ENCODE assay signal across 19 cellular contexts in genomic region chr17:28001149-28001548, GRCh38. TPM values are rescaled to one million over a fixed set of nuclear protein-coding genes. Genes with fewer than 3 reads are reported as not detected.
DNase-seq lines count a peak whose midpoint lies in the region; ATAC-seq, FAIRE-seq and TF ChIP-seq lines count a peak whose summit lies in the region.
"Had no signal": no experiment of that assay in that cellular context is flagged by ENCODE, and none has a peak within 500 bp of the region (broad histone marks: within the 10 kb centered on the region; RNA-seq: fewer than 3 reads in every experiment).

No MANE protein-coding gene starts in this region.

- H3K79me2 ChIP-seq in K562 (ENCODE audit: control insufficient read depth, insufficient read depth, low read length): no peaks in the 10 kb centered on the region
- H3K79me2 ChIP-seq in neural cell (replicated peaks; ENCODE audit: insufficient read depth, low read length): no peaks in the 10 kb centered on the region

- H3K4me1 ChIP-seq in HEK293 (ENCODE audit: control insufficient read depth, insufficient read depth, low read length): no peaks in the 10 kb centered on the region
- 0 out of 5 replicates have a peak, but pooled peaks cover 0 to 5% of the 10 kb centered on the region in 2 experiments for H3K4me1 ChIP-seq in K562 (replicated peaks in 1 of 2; ENCODE audit: control insufficient read depth in 2 of 2, insufficient read depth in 2 of 2, low read length in 2 of 2)
- H3K4me1 ChIP-seq: SJCRH30 had no signal

- 14% methylated on average over 3 of the region's 3 CpGs for WGBS in K562 (ENCODE audit: insufficient coverage, low coverage, missing lambda C conversion rate)

- BruUV-seq in K562 (replicated peaks; lab: Mats Ljungman, UMichigan): no TSS peak

- DNase-seq in MG63 (peak; percentile 82), K562 (ENCODE audit: extremely low read depth in 1 of 4, low spot score in 3 of 4) (no peak), superior temporal gyrus (ENCODE audit: extremely low spot score) (no peak)
- DNase-seq: CD8-positive, alpha-beta T cell; DMS53; Kasumi-1; NCI-H1105; NCI-H187; NCI-H2107; NCI-H226; NCI-H524 treated with DMSO at 0.1 percent for 48 hours; SJCRH30 had no signal

- TF ChIP-seq CTCF in HEK293 (tag by site-specific recombination; IDR thresholded peaks at IDR 0.05) (no peak), K562 (IDR thresholded peaks at IDR 0.05 in 2 of 3, conservative IDR thresholded peaks at IDR 0.05 in 1 of 3; ENCODE audit: insufficient read depth in 2 of 3, low read depth in 1 of 3, low read length in 3 of 3) (no peak), neural cell (IDR thresholded peaks at IDR 0.05; ENCODE audit: poor library complexity, severe bottlenecking) (no peak)

- no peak for TF ChIP-seq RAD21 in K562 (CRISPR knock-in tag; conservative IDR thresholded peaks at IDR 0.05 in 1 of 2, IDR thresholded peaks at IDR 0.05 in 1 of 2)
- TF ChIP-seq RAD21 in neural cell (conservative IDR thresholded peaks at IDR 0.05): peak; percentile 27

- intact Hi-C loops in K562 (cut with micrococcal nuclease): no loop called here

- H2AFZ ChIP-seq in K562 (ENCODE audit: low read depth, low read length) (no peak overlapping the region), neural cell (ENCODE audit: low read depth, low read length) (no peak overlapping the region)

- H3K9me3 ChIP-seq in HEK293 (ENCODE audit: control insufficient read depth, insufficient read depth, low read depth, low read length) (no peaks in the 10 kb centered on the region), MG63 (no peaks in the 10 kb centered on the region), K562 (replicated peaks; ENCODE audit: control insufficient read depth, insufficient read depth, low read depth, low read length) (no peaks in the 10 kb centered on the region), neural cell (ENCODE audit: low read length) (no peaks in the 10 kb centered on the region)
- H3K9me3 ChIP-seq: SJCRH30 had no signal

- POLR2A ChIA-PET in HEK293 (lab: Yijun Ruan, JAX): interaction anchor here (1.2 kb wide), 1 partner anchor 40 kb away, joined by 7 read pairs; no protein-coding TSS in a partner anchor
- POLR2A ChIA-PET in K562 (lab: Yijun Ruan, JAX): interaction anchor here (0.7 to 1.8 kb wide), 5 partner anchors 10 to 107 kb away, joined by 3 to 4 read pairs (median 3); no protein-coding TSS in a partner anchor

- H3K4me2 ChIP-seq in K562 (ENCODE audit: insufficient read depth, low read length) (no peak overlapping the region), neural cell (ENCODE audit: low read length) (peak overlapping the region; percentile 36)

- H3K9ac ChIP-seq in K562 (ENCODE audit: insufficient read depth in 1 of 2, low read depth in 2 of 2, low read length in 2 of 2) (no peak overlapping the region), neural cell (ENCODE audit: low read length) (no peak overlapping the region)

- ATAC-seq in K562: peak; percentile 56; the same call in 1 of the 3 replicates
- ATAC-seq in GM19035 (IDR thresholded peaks at IDR 0.05; ENCODE audit: unreplicated experiment): no peak
- ATAC-seq in HG03432 (IDR thresholded peaks at IDR 0.05; ENCODE audit: unreplicated experiment): no peak
- ATAC-seq: CD8-positive, alpha-beta T cell had no signal

- H3K9me2 ChIP-seq in neural cell (ENCODE audit: insufficient read depth, low read length): no peaks in the 10 kb centered on the region

- H3K27ac ChIP-seq in HEK293 (ENCODE audit: extremely low read depth, low read depth, low read length): no peak overlapping the region
- no peak overlapping the region for H3K27ac ChIP-seq in K562 (ENCODE audit: extremely low read depth, low read depth, low read length)
- peak overlapping the region; percentile 44 for H3K27ac ChIP-seq in neural cell (ENCODE audit: low read length)
- H3K27ac ChIP-seq: SJCRH30 had no signal

- no peak for TF ChIP-seq POLR2A in K562 (conservative IDR thresholded peaks at IDR 0.05)

- no peaks in the 10 kb centered on the region for H3K9me1 ChIP-seq in K562 (ENCODE audit: control insufficient read depth, insufficient read depth, low read length)

- no peaks in the 10 kb centered on the region for H3F3A ChIP-seq in neural cell (ENCODE audit: insufficient read depth, low read length, poor library complexity, severe bottlenecking)

- H3K27me3 ChIP-seq in MG63: no peaks in the 10 kb centered on the region
- H3K27me3 ChIP-seq in K562 (ENCODE audit: control insufficient read depth in 2 of 2, insufficient read depth in 2 of 2, low read length in 2 of 2): no peaks in the 10 kb centered on the region; a peak in 1 of 5 replicates
- H3K27me3 ChIP-seq in neural cell (ENCODE audit: insufficient read depth, low read depth, low read length): no peaks in the 10 kb centered on the region
- H3K27me3 ChIP-seq: SJCRH30 had no signal

- in situ Hi-C loops in K562 (cut with MboI): no loop called here

- TF ChIP-seq EP300 in K562 (IDR thresholded peaks at IDR 0.05; ENCODE audit: low read length): no peak
- TF ChIP-seq EP300 in neural cell (conservative IDR thresholded peaks at IDR 0.05; ENCODE audit: poor library complexity, severe bottlenecking): peak; percentile 98

- H3K4me3 ChIP-seq in HEK293 (ENCODE audit: low read depth, low read length) (no peak overlapping the region), MG63 (no peak overlapping the region), K562 (no peak overlapping the region), neural cell (ENCODE audit: low read length) (peak overlapping the region; percentile 26)
- H3K4me3 ChIP-seq: SJCRH30 had no signal

- FAIRE-seq in K562 (lab: Jason Lieb, UNC): peak; percentile 42
- FAIRE-seq: GM12892, GM18507, H1 had no signal

- CTCF ChIA-PET in HEK293 (lab: Yijun Ruan, JAX) (interaction anchor here (0.6 to 1.9 kb wide), 3 partner anchors 108 to 332 kb away, joined by 3 to 4 read pairs (median 3); partner anchors contain the start of gene LYRM9), K562 (lab: Yijun Ruan, JAX; ENCODE audit: low intra/inter-chr PET ratio) (no interaction called here)

- H4K20me1 ChIP-seq in K562 (replicated peaks; ENCODE audit: control insufficient read depth, insufficient read depth, low read length) (no peaks in the 10 kb centered on the region), neural cell (ENCODE audit: insufficient read depth) (no peaks in the 10 kb centered on the region)

- H3K36me3 ChIP-seq in HEK293 (ENCODE audit: control insufficient read depth in 2 of 2, insufficient read depth in 1 of 2, low read length in 2 of 2) (no peaks in the 10 kb centered on the region), MG63 (no peaks in the 10 kb centered on the region), K562 (ENCODE audit: control insufficient read depth, insufficient read depth, low read length) (no peaks in the 10 kb centered on the region), neural cell (ENCODE audit: insufficient read depth, low read length) (no peaks in the 10 kb centered on the region)
- H3K36me3 ChIP-seq: SJCRH30 had no signal

TF ChIP-seq in HEK293, 187 proteins besides CTCF, POLR2A, EP300 and RAD21:
- TF ChIP-seq ZNF664 (tag by site-specific recombination; IDR thresholded peaks at IDR 0.05) (0 out of 2 replicates have a peak, but pooled peaks have one; percentile 22), ZNF501 (tag by site-specific recombination; IDR thresholded peaks at IDR 0.05) (no peak)
TF ChIP-seq in HEK293: peak in this region for 1.

TF ChIP-seq in K562, 482 proteins besides CTCF, POLR2A, EP300 and RAD21 (continues in another document):
- TF ChIP-seq ZNF384 (IDR thresholded peaks at IDR 0.05; ENCODE audit: low read depth, low read length): peak; percentile 73
- TF ChIP-seq MAFG (tag; conservative IDR thresholded peaks at IDR 0.05): peak; percentile 30; the same call in 1 of the 2 replicates

RNA-seq across cellular contexts. Expression of gene NLK, which starts 41.3 kb away (rescaled TPM):
- 8.5 and 19.2 TPM in 2 replicates for total RNA-seq in MG63 (2014; rRNA removed; shearing (Covaris generic); ENCODE audit: low replicate concordance)
- total RNA-seq in K562 (2011; cell fraction: chromatin; rRNA removed; ENCODE audit: low replicate concordance): 88.0 and 129 TPM in 2 replicates
- total RNA-seq in K562 (2011; cell fraction: nucleolus; rRNA removed): 64.0 and 66.8 TPM in 2 replicates
- total RNA-seq in K562 (2011; cell fraction: nucleoplasm; rRNA removed): 80.4 and 113 TPM in 2 replicates
- total RNA-seq in K562 (2014; rRNA removed): 25.7 and 25.8 TPM in 2 replicates
- total RNA-seq in K562 (2014; rRNA removed; fragmentation: Illumina TruSeq; extraction: Trizol): 26.3 and 29.8 TPM in 2 replicates
- total RNA-seq in K562 (2015; rRNA removed; fragmentation: Illumina TruSeq; extraction: Trizol): 33.2 and 33.7 TPM in 2 replicates
- total RNA-seq in K562 (2021): 29.1 and 29.2 TPM in 2 replicates
- polyA plus RNA-seq in K562 (2011; rRNA removed): 44.4 and 59.6 TPM in 2 replicates
- 26.6 and 30.8 TPM in 2 replicates for polyA plus RNA-seq in K562 (2011; cell fraction: cytosol; rRNA removed)
- 92.1 and 137 TPM in 2 replicates for polyA plus RNA-seq in K562 (2011; cell fraction: nucleus; rRNA removed)
- polyA plus RNA-seq in K562 (2012): 24.3 and 28.6 TPM in 2 replicates
- polyA plus RNA-seq in K562 (2014; fragmentation: Illumina TruSeq; extraction: Trizol): 30.5 and 33.7 TPM in 2 replicates
- polyA plus RNA-seq in K562 (2014; fragmentation: Nextera tagmentation; extraction: Ambion mirVana): 10 to 100 TPM; 10.9 to 11.1 TPM
- 26.7 and 27.7 TPM in 2 replicates for polyA plus RNA-seq in K562 (2014; rRNA removed)
- 58.5 and 80.6 TPM in 2 replicates for polyA minus RNA-seq in K562 (2011; rRNA and poly(A)+ RNA removed)
- polyA minus RNA-seq in K562 (2011; cell fraction: cytosol; rRNA and poly(A)+ RNA removed): 21.7 and 34.5 TPM in 2 replicates
- polyA minus RNA-seq in K562 (2011; cell fraction: nucleus; rRNA and poly(A)+ RNA removed): 64.1 and 102 TPM in 2 replicates
- polyA plus RNA-seq in neural cell: 67.1 and 81.7 TPM in 2 replicates
- 118 and 128 TPM in 2 replicates for polyA minus RNA-seq in neural cell
